Comparison of ENCODE assay signal across 13 cellular contexts in genomic region chr7:137937202-137937560, GRCh38.
DNase-seq lines count a peak whose midpoint lies in the region; ATAC-seq and TF ChIP-seq lines count a peak whose summit lies in the region.
"Had no signal": no experiment of that assay in that cellular context is flagged by ENCODE, and none has a peak within 500 bp of the region (broad histone marks: within the 10 kb centered on the region; RNA-seq: fewer than 3 reads in every experiment).

No MANE protein-coding gene starts in this region.

- no peaks in the 10 kb centered on the region for H3K36me3 ChIP-seq in esophagus squamous epithelium

- H3K9me3 ChIP-seq in AG04450 (ENCODE audit: control insufficient read depth, insufficient read depth, low read length) (no peaks in the 10 kb centered on the region), esophagus squamous epithelium (no peaks in the 10 kb centered on the region), H9 (ENCODE audit: control insufficient read depth, low read depth, low read length) (no peaks in the 10 kb centered on the region)

- H4K8ac ChIP-seq in H9 (replicated peaks; ENCODE audit: insufficient read length, low read depth, low read length) = no peak overlapping the region

- TF ChIP-seq POLR2A in esophagus squamous epithelium (IDR thresholded peaks at IDR 0.05) = no peak

- no peak overlapping the region for H4K91ac ChIP-seq in H9 (ENCODE audit: insufficient read length, low read depth, low read length)

- no peak overlapping the region for H2BK20ac ChIP-seq in H9 (ENCODE audit: low read depth, low read length, poor library complexity, severe bottlenecking)

- no peak overlapping the region for H3K4me3 Mint-ChIP-seq in activated T-helper 2 cell treated with anti-CD3 and anti-CD28 coated beads, Interferon-gamma antibody, Interleukin-2, Interleukin-4, amounts not matched to agents 10 μg/mL and 5 μg/mL and 100 μg/mL, durations not matched to agents 14 hours and 24 hours and 36 hours (ENCODE audit: low read depth)
- no peak overlapping the region for H3K4me3 Mint-ChIP-seq in H9
- H3K4me3 Mint-ChIP-seq: activated CD4-positive, alpha-beta memory T cell treated with anti-CD3 and anti-CD28 coated beads for 36 hours had no signal

- H2AK5ac ChIP-seq in H9 (ENCODE audit: insufficient read length, low read length) = no peak overlapping the region

- ATAC-seq in omental fat pad (ENCODE audit: low FRiP score) (peak; percentile 16), HG03571 (IDR thresholded peaks at IDR 0.05; ENCODE audit: unreplicated experiment) (no peak)

- H3K79me1 ChIP-seq in H9 (ENCODE audit: insufficient read depth, low read depth, low read length, poor library complexity, severe bottlenecking) = peaks cover 4% of the 10 kb centered on the region

- no peak overlapping the region for H3K9ac ChIP-seq in H9 (ENCODE audit: extremely low read depth, insufficient read length, low read length)

- H3K27ac ChIP-seq in AG04450 (ENCODE audit: low read depth, low read length) = peak overlapping the region; percentile 63
- peak overlapping the region in 3 of 4 donors; percentile 68 to 84 (median 76) for H3K27ac ChIP-seq in esophagus squamous epithelium
- H3K27ac ChIP-seq in H9 (ENCODE audit: insufficient read length, low read depth, low read length) = no peak overlapping the region

- H3K4me2 ChIP-seq in H9 (ENCODE audit: insufficient read depth, insufficient read length, low read length) = no peak overlapping the region

- no peak overlapping the region for H3K23ac ChIP-seq in H9 (ENCODE audit: insufficient read length, low read depth, low read length)

- no peak overlapping the region for H2AFZ ChIP-seq in H9 (ENCODE audit: low read length)

- no peak overlapping the region for H3K18ac ChIP-seq in H9 (ENCODE audit: insufficient read length, low read depth, low read length)

- no peak for DNase-seq in AG04450 (ENCODE audit: low read depth, low spot score)
- peak; percentile 40 for DNase-seq in M059J (ENCODE audit: low read depth)
- no peak for DNase-seq in esophagus squamous epithelium (lab: John Stamatoyannopoulos, UW)
- DNase-seq in omental fat pad (ENCODE audit: low spot score) = no peak
- DNase-seq in medulla oblongata (ENCODE audit: extremely low spot score) = no peak
- DNase-seq in activated T-helper 2 cell treated with anti-CD3 and anti-CD28 coated beads, Interferon-gamma antibody, Interleukin-2, Interleukin-4, amounts not matched to agents 10 μg/mL and 5 μg/mL and 100 μg/mL, durations not matched to agents 14 hours and 24 hours and 36 hours (ENCODE audit: low spot score) = no peak
- no peak for DNase-seq in H9
- DNase-seq: activated CD4-positive, alpha-beta memory T cell treated with anti-CD3 and anti-CD28 coated beads for 36 hours; NCI-H345; stimulated activated naive CD4-positive, alpha-beta T cell had no signal

- no peak overlapping the region for H3K4ac ChIP-seq in H9 (ENCODE audit: low read depth, low read length)

- no peak overlapping the region for H2BK15ac ChIP-seq in H9 (ENCODE audit: low read depth, low read length)

- H3K27me3 Mint-ChIP-seq in activated T-helper 2 cell treated with anti-CD3 and anti-CD28 coated beads, Interferon-gamma antibody, Interleukin-2, Interleukin-4, amounts not matched to agents 10 μg/mL and 5 μg/mL and 100 μg/mL, durations not matched to agents 14 hours and 24 hours and 36 hours (ENCODE audit: low read depth) = no peaks in the 10 kb centered on the region
- H3K27me3 Mint-ChIP-seq in H9 (ENCODE audit: low read depth) = no peaks in the 10 kb centered on the region
- H3K27me3 Mint-ChIP-seq: activated CD4-positive, alpha-beta memory T cell treated with anti-CD3 and anti-CD28 coated beads for 36 hours had no signal

- no peak overlapping the region for H3K56ac ChIP-seq in H9 (ENCODE audit: insufficient read length, low read depth, low read length)

- H3K79me2 ChIP-seq in H9 (ENCODE audit: insufficient read depth, low read length) = peaks cover 5% of the 10 kb centered on the region; the same call in 1 of the 2 replicates

- intact Hi-C loops in esophagus squamous epithelium (cut with DNase I) = no loop called here
- intact Hi-C loops in activated T-helper 2 cell treated with anti-CD3 and anti-CD28 coated beads, Interferon-gamma antibody, Interleukin-2, Interleukin-4, amounts not matched to agents 10 μg/mL and 5 μg/mL and 100 μg/mL, durations not matched to agents 14 hours and 24 hours and 36 hours (cut with micrococcal nuclease) = loop anchor here (2.0 to 5.0 kb wide), 2 partner anchors 14 to 55 kb away; no protein-coding TSS in a partner anchor

- H3K9me3 Mint-ChIP-seq in activated T-helper 2 cell treated with anti-CD3 and anti-CD28 coated beads, Interferon-gamma antibody, Interleukin-2, Interleukin-4, amounts not matched to agents 10 μg/mL and 5 μg/mL and 100 μg/mL, durations not matched to agents 14 hours and 24 hours and 36 hours = no peaks in the 10 kb centered on the region
- H3K9me3 Mint-ChIP-seq in H9 = no peaks in the 10 kb centered on the region
- H3K9me3 Mint-ChIP-seq: activated CD4-positive, alpha-beta memory T cell treated with anti-CD3 and anti-CD28 coated beads for 36 hours; CD14-positive monocyte had no signal

- CTCF ChIA-PET in AG04450 (lab: Charles Lee) = interaction anchor here (0.6 to 1.0 kb wide), 4 partner anchors 14 to 72 kb away, joined by 3 to 5 read pairs (median 4); no protein-coding TSS in a partner anchor

- H2BK120ac ChIP-seq in H9 (ENCODE audit: low read depth, low read length, poor library complexity, severe bottlenecking) = no peak overlapping the region

- H3K27ac Mint-ChIP-seq in activated T-helper 2 cell treated with anti-CD3 and anti-CD28 coated beads, Interferon-gamma antibody, Interleukin-2, Interleukin-4, amounts not matched to agents 10 μg/mL and 5 μg/mL and 100 μg/mL, durations not matched to agents 14 hours and 24 hours and 36 hours = no peak overlapping the region
- no peak overlapping the region for H3K27ac Mint-ChIP-seq in H9
- H3K27ac Mint-ChIP-seq: activated CD4-positive, alpha-beta memory T cell treated with anti-CD3 and anti-CD28 coated beads for 36 hours had no signal

- H3K14ac ChIP-seq in H9 (ENCODE audit: insufficient read depth, low read length) = no peak overlapping the region

- peaks cover 36% of the 10 kb centered on the region for H3K4me1 Mint-ChIP-seq in activated T-helper 2 cell treated with anti-CD3 and anti-CD28 coated beads, Interferon-gamma antibody, Interleukin-2, Interleukin-4, amounts not matched to agents 10 μg/mL and 5 μg/mL and 100 μg/mL, durations not matched to agents 14 hours and 24 hours and 36 hours (ENCODE audit: low read depth)
- H3K4me1 Mint-ChIP-seq in H9 = peaks cover 49 to 51% of the 10 kb centered on the region in 2 experiments

- no peak overlapping the region for H4K5ac ChIP-seq in H9 (ENCODE audit: insufficient read length, low read depth, low read length)

- POLR2A ChIA-PET in AG04450 (lab: Yijun Ruan, JAX) = interaction anchor here (1.2 to 1.4 kb wide), 2 partner anchors 16 to 54 kb away, joined by 3 to 4 read pairs; no protein-coding TSS in a partner anchor

- H3K27me3 ChIP-seq in AG04450 (ENCODE audit: control insufficient read depth, insufficient read depth, low read length) (no peaks in the 10 kb centered on the region), esophagus squamous epithelium (no peaks in the 10 kb centered on the region), H9 (ENCODE audit: insufficient read depth, low read length) (no peaks in the 10 kb centered on the region)

- H3K23me2 ChIP-seq in H9 (ENCODE audit: insufficient read length, low read depth, low read length, poor library complexity, severe bottlenecking) = no peaks in the 10 kb centered on the region

- no peak overlapping the region for H2BK12ac ChIP-seq in H9 (ENCODE audit: insufficient read length, low read depth, low read length)

- H3K36me3 Mint-ChIP-seq in activated T-helper 2 cell treated with anti-CD3 and anti-CD28 coated beads, Interferon-gamma antibody, Interleukin-2, Interleukin-4, amounts not matched to agents 10 μg/mL and 5 μg/mL and 100 μg/mL, durations not matched to agents 14 hours and 24 hours and 36 hours (ENCODE audit: low read depth) = peaks cover 14% of the 10 kb centered on the region
- peaks cover 0 to 7% (median 3%) of the 10 kb centered on the region in 3 experiments; a peak in 3 of 7 replicates for H3K36me3 Mint-ChIP-seq in H9 (ENCODE audit: insufficient read depth in 1 of 3, low read depth in 3 of 3)

- no peak overlapping the region for H3K4me3 ChIP-seq in AG04450 (ENCODE audit: low read depth, low read length)
- no peak overlapping the region for H3K4me3 ChIP-seq in esophagus squamous epithelium
- H3K4me3 ChIP-seq: lung had no signal

- no peak overlapping the region for H2BK5ac ChIP-seq in H9 (ENCODE audit: insufficient read length, low read length)

- peaks cover 2% of the 10 kb centered on the region for H4K20me1 ChIP-seq in H9 (ENCODE audit: control insufficient read depth, insufficient read depth, insufficient read length)

- no peak overlapping the region for H3T11ph ChIP-seq in H9 (ENCODE audit: low read length)

- peaks cover 26 to 73% (median 32%) of the 10 kb centered on the region in 3 donors for H3K4me1 ChIP-seq in esophagus squamous epithelium
- peaks cover 13% of the 10 kb centered on the region; the same call in 1 of the 2 replicates for H3K4me1 ChIP-seq in H9 (ENCODE audit: insufficient read depth, low read length)

- TF ChIP-seq CTCF in AG04450 (IDR thresholded peaks at IDR 0.05; ENCODE audit: low read depth, low read length) = no peak
- no peak for TF ChIP-seq CTCF in esophagus squamous epithelium (IDR thresholded peaks at IDR 0.05)
- no peak for TF ChIP-seq CTCF in omental fat pad (IDR thresholded peaks at IDR 0.05)
- no peak for TF ChIP-seq CTCF in H9 (conservative IDR thresholded peaks at IDR 0.05)
